ENCODE assay signal across 10 cellular contexts in the genomic region with DNA sequence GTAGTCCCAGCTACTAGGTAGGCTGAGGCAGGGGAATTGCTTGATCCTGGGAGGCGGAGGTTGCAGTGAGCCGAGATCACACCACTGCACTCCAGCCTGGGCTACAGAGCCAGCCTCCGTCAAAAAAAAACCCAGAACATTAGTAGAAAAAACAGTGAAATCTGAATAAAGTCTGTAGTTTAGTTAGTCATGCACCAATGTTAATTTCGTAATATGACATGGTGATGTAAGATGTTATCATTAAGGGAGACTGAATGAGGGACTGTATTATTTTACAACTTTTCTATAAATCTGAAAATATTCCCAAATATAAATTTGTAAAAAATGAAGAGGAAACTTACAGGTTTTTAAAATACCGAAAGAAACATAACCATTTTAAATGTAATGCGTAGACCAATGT. TPM values are rescaled to one million over a fixed set of nuclear protein-coding genes. Genes with fewer than 3 reads are reported as not detected.
DNase-seq lines count a peak whose midpoint lies in the region; ATAC-seq, FAIRE-seq and TF ChIP-seq lines count a peak whose summit lies in the region.
"Had no signal": no experiment of that assay in that cellular context is flagged by ENCODE, and none has a peak within 500 bp of the region (broad histone marks: within the 10 kb centered on the region; RNA-seq: fewer than 3 reads in every experiment).

No MANE protein-coding gene starts in this region.

- no peak for FAIRE-seq in bronchial epithelial cell (lab: Jason Lieb, UNC)

- DNase-seq in A673 (ENCODE audit: low spot score) (no peak), bronchial epithelial cell (ENCODE audit: low read depth) (peak; percentile 55), myocyte (ENCODE audit: low read depth) (peak; percentile 13), OCI-M1 (lab: John Stamatoyannopoulos, UW) (no peak), omental fat pad (ENCODE audit: low spot score) (no peak)
- DNase-seq in activated CD8-positive, alpha-beta memory T cell treated with anti-CD3 and anti-CD28 coated beads for 24 hours = no peak
- DNase-seq: NCI-H1930, T-cell had no signal

- H3K27me3 ChIP-seq in A673 (replicated peaks; ENCODE audit: insufficient read depth, low read depth, low read length, poor library complexity) (no peaks in the 10 kb centered on the region), bronchial epithelial cell (ENCODE audit: control insufficient read depth, insufficient read depth, low read length) (no peaks in the 10 kb centered on the region)

- no TSS peak for BruUV-seq in A673 (replicated peaks; lab: Mats Ljungman, UMichigan)

- TF ChIP-seq CTCF in A673 (conservative IDR thresholded peaks at IDR 0.05; ENCODE audit: low read depth, low read length) = no peak
- TF ChIP-seq CTCF in HEK293 (tag by site-specific recombination; IDR thresholded peaks at IDR 0.05) = no peak
- no peak for TF ChIP-seq CTCF in bronchial epithelial cell (IDR thresholded peaks at IDR 0.05; ENCODE audit: insufficient read depth, low read length, severe bottlenecking)
- no peak for TF ChIP-seq CTCF in omental fat pad (IDR thresholded peaks at IDR 0.05)

- H3K4me1 ChIP-seq in A673 (ENCODE audit: insufficient read depth, low read length, poor library complexity, severe bottlenecking) = peaks cover 11% of the 10 kb centered on the region
- H3K4me1 ChIP-seq in HEK293 (ENCODE audit: control insufficient read depth, insufficient read depth, low read length) = 0 out of 2 replicates have a peak, but pooled peaks cover 4% of the 10 kb centered on the region

- H3K27ac ChIP-seq in A673 (ENCODE audit: low read depth, low read length, poor library complexity, severe bottlenecking) (no peak overlapping the region), HEK293 (ENCODE audit: extremely low read depth, low read depth, low read length) (no peak overlapping the region)

- no peaks in the 10 kb centered on the region for H3K9me3 ChIP-seq in A673 (ENCODE audit: low read depth, low read length, poor library complexity, severe bottlenecking)
- H3K9me3 ChIP-seq in HEK293 (ENCODE audit: control insufficient read depth, insufficient read depth, low read depth, low read length) = no peaks in the 10 kb centered on the region

- POLR2A ChIA-PET in A673 (lab: Charles Lee; ENCODE audit: low non-redundant PET) = no interaction called here
- POLR2A ChIA-PET in HEK293 (lab: Yijun Ruan, JAX) = interaction anchor here (3.4 kb wide), 1 partner anchor 73 kb away, joined by 32 read pairs; a partner anchor contains a TSS

- peak overlapping the region; percentile 72 for H3K4me3 ChIP-seq in A673 (ENCODE audit: low read depth, low read length, poor library complexity, severe bottlenecking)
- no peak overlapping the region for H3K4me3 ChIP-seq in HEK293 (ENCODE audit: low read depth, low read length)
- no peak overlapping the region for H3K4me3 ChIP-seq in bronchial epithelial cell (ENCODE audit: low read depth, low read length)

- H3K36me3 ChIP-seq in A673 (ENCODE audit: insufficient read depth, low read length, poor library complexity, severe bottlenecking) (peaks cover under 1% of the 10 kb centered on the region), HEK293 (ENCODE audit: control insufficient read depth in 2 of 2, insufficient read depth in 1 of 2, low read length in 2 of 2) (peaks cover 0 to 18% of the 10 kb centered on the region in 2 experiments; a peak in 1 of 3 replicates), bronchial epithelial cell (ENCODE audit: control insufficient read depth, insufficient read depth, low read length) (peaks cover 2% of the 10 kb centered on the region)

- CTCF ChIA-PET in A673 (lab: Charles Lee) = no interaction called here
- CTCF ChIA-PET in HEK293 (lab: Yijun Ruan, JAX) = interaction anchor here (0.6 to 3.2 kb wide), 4 partner anchors 9 to 275 kb away, joined by 3 to 22 read pairs (median 4); no protein-coding TSS in a partner anchor

- ATAC-seq in omental fat pad (ENCODE audit: low FRiP score) (no peak), GM19023 (IDR thresholded peaks at IDR 0.05; ENCODE audit: unreplicated experiment) (no peak)
- ATAC-seq: T-cell had no signal

- intact Hi-C loops in A673 (cut with micrococcal nuclease; ENCODE audit: unreplicated experiment) = loop anchor here (5.0 kb wide), 1 partner anchor 111 kb away; no protein-coding TSS in a partner anchor

TF ChIP-seq in HEK293, 187 proteins besides CTCF, POLR2A, EP300 and RAD21:
- TF ChIP-seq, protein P1, sequence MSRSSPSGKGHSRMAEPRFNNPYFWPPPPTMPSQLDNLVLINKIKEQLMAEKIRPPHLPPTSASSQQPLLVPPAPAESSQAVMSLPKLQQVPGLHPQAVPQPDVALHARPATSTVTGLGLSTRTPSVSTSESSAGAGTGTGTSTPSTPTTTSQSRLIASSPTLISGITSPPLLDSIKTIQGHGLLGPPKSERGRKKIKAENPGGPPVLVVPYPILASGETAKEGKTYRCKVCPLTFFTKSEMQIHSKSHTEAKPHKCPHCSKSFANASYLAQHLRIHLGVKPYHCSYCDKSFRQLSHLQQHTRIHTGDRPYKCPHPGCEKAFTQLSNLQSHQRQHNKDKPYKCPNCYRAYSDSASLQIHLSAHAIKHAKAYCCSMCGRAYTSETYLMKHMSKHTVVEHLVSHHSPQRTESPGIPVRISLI (tag by site-specific recombination; IDR thresholded peaks at IDR 0.05) = peak; percentile 80
- TF ChIP-seq, protein P2, sequence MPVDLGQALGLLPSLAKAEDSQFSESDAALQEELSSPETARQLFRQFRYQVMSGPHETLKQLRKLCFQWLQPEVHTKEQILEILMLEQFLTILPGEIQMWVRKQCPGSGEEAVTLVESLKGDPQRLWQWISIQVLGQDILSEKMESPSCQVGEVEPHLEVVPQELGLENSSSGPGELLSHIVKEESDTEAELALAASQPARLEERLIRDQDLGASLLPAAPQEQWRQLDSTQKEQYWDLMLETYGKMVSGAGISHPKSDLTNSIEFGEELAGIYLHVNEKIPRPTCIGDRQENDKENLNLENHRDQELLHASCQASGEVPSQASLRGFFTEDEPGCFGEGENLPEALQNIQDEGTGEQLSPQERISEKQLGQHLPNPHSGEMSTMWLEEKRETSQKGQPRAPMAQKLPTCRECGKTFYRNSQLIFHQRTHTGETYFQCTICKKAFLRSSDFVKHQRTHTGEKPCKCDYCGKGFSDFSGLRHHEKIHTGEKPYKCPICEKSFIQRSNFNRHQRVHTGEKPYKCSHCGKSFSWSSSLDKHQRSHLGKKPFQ (tag by site-specific recombination; IDR thresholded peaks at IDR 0.05) = 0 out of 2 replicates have a peak, but pooled peaks have one; percentile 8
- TF ChIP-seq ZNF311 (tag by site-specific recombination; IDR thresholded peaks at IDR 0.05; ENCODE audit: borderline replicate concordance) = no peak
- peak; percentile 68 for TF ChIP-seq ZNF629 (tag by site-specific recombination; IDR thresholded peaks at IDR 0.05)
- TF ChIP-seq ZNF335 (tag by site-specific recombination; conservative IDR thresholded peaks at IDR 0.05) = peak; percentile 48
- TF ChIP-seq ZNF600 (tag by site-specific recombination; IDR thresholded peaks at IDR 0.05) = no peak
- no peak for TF ChIP-seq ZNF121 (tag by site-specific recombination; IDR thresholded peaks at IDR 0.05)
- TF ChIP-seq, protein P3, sequence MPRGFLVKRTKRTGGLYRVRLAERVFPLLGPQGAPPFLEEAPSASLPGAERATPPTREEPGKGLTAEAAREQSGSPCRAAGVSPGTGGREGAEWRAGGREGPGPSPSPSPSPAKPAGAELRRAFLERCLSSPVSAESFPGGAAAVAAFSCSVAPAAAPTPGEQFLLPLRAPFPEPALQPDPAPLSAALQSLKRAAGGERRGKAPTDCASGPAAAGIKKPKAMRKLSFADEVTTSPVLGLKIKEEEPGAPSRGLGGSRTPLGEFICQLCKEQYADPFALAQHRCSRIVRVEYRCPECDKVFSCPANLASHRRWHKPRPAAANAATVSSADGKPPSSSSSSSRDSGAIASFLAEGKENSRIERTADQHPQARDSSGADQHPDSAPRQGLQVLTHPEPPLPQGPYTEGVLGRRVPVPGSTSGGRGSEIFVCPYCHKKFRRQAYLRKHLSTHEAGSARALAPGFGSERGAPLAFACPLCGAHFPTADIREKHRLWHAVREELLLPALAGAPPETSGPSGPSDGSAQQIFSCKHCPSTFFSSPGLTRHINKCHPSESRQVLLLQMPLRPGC (tag by site-specific recombination; IDR thresholded peaks at IDR 0.05) = 0 out of 2 replicates have a peak, but pooled peaks have one; percentile 35
- TF ChIP-seq, protein P4, sequence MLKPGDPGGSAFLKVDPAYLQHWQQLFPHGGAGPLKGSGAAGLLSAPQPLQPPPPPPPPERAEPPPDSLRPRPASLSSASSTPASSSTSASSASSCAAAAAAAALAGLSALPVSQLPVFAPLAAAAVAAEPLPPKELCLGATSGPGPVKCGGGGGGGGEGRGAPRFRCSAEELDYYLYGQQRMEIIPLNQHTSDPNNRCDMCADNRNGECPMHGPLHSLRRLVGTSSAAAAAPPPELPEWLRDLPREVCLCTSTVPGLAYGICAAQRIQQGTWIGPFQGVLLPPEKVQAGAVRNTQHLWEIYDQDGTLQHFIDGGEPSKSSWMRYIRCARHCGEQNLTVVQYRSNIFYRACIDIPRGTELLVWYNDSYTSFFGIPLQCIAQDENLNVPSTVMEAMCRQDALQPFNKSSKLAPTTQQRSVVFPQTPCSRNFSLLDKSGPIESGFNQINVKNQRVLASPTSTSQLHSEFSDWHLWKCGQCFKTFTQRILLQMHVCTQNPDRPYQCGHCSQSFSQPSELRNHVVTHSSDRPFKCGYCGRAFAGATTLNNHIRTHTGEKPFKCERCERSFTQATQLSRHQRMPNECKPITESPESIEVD (tag by site-specific recombination; IDR thresholded peaks at IDR 0.05) = peak; percentile 73; the same call in 1 of the 2 replicates
- TF ChIP-seq ZBTB48 (tag by site-specific recombination; IDR thresholded peaks at IDR 0.05) = peak; percentile 90
- TF ChIP-seq FEZF1 (tag by site-specific recombination; IDR thresholded peaks at IDR 0.05) = no peak

RNA-seq across cellular contexts. Expression of a gene that starts 2.1 kb away (rescaled TPM):
- total RNA-seq in A673 (2021) = 30.8 and 39.2 TPM in 2 replicates
- 10.8 and 26.8 TPM in 2 replicates for total RNA-seq in bronchial epithelial cell
- 40.1 and 40.6 TPM in 2 replicates for total RNA-seq in myocyte
- 34.4 TPM for polyA plus RNA-seq in myocyte (2012)
- 10 to 100 TPM in 3 of 4 donors, 1 to 10 TPM in 1; 7.9 to 22.1 (median 19.1) TPM for total RNA-seq in omental fat pad

Comparison
In these comparisons a context has a peak if more than half of its experiments do, and no peak if none do; other contexts are left out.
1. DNase-seq: peak in bronchial epithelial cell (single experiment) and myocyte (single experiment); none in A673 (single experiment), OCI-M1 (single experiment), omental fat pad (single experiment) and activated CD8-positive, alpha-beta memory T cell treated with anti-CD3 and anti-CD28 coated beads for 24 hours (single experiment).